Comparison of ENCODE assay signal across 27 cellular contexts in genomic region chr9:130830199-130830598, GRCh38.
"Had no signal": no experiment of that assay in that cellular context is flagged by ENCODE, and none has a peak within 500 bp of the region (broad histone marks: within the 10 kb centered on the region; RNA-seq: fewer than 3 reads in every experiment).

No MANE protein-coding gene starts in this region.

- H3K27ac ChIP-seq: ascending aorta, brain microvascular endothelial cell, coronary artery, gastroesophageal sphincter, hepatocyte, neural progenitor cell, thoracic aorta, upper lobe of left lung had no signal

- H3K4me3 ChIP-seq: ascending aorta, coronary artery, gastroesophageal sphincter, hepatocyte, neural progenitor cell, thoracic aorta, upper lobe of left lung had no signal

- H3K4me2 ChIP-seq: hepatocyte, neural progenitor cell had no signal

- H2AFZ ChIP-seq: hepatocyte, neural progenitor cell had no signal

- ATAC-seq: activated CD4-positive, CD25-positive, alpha-beta regulatory T cell treated with anti-CD3 and anti-CD28 coated beads, Interleukin-2, amount 50 U/mL, for 24 hours; effector memory CD8-positive, alpha-beta T cell; gastroesophageal sphincter; left cardiac atrium; left ventricle myocardium superior; naive thymus-derived CD4-positive, alpha-beta T cell; right cardiac atrium; stimulated activated effector memory CD8-positive, alpha-beta T cell treated with anti-CD3 and anti-CD28 coated beads, Interleukin-12 subunit alpha, Interleukin-12 subunit beta, amount 100 ng/mL, for 72 hours had no signal

- H3K27me3 ChIP-seq: ascending aorta, brain microvascular endothelial cell, gastroesophageal sphincter, hepatocyte, neural progenitor cell, upper lobe of left lung had no signal

- H3K9me3 ChIP-seq: ascending aorta, gastroesophageal sphincter, thoracic aorta, upper lobe of left lung had no signal

- FAIRE-seq: keratinocyte had no signal

- DNase-seq: activated CD4-positive, alpha-beta T cell treated with anti-CD3 and anti-CD28 coated beads for 48 hours; activated CD4-positive, alpha-beta T cell treated with anti-CD3 and anti-CD28 coated beads, Interleukin-2, amount 50 U/mL, for 48 hours; activated CD8-positive, alpha-beta memory T cell treated with anti-CD3 and anti-CD28 coated beads, Interleukin-2, amount 50 U/mL, for 4 hours; activated gamma-delta T cell; activated naive CD4-positive, alpha-beta T cell treated with anti-CD3 and anti-CD28 coated beads, Interleukin-2, amount 10 ng/mL, durations not matched to agents 7 days and 5 days; activated naive CD8-positive, alpha-beta T cell treated with anti-CD3 and anti-CD28 coated beads, Interleukin-2, amount 10 ng/mL, durations not matched to agents 7 days and 5 days; activated T-cell treated with anti-CD3 and anti-CD28 coated beads, Interleukin-2, amount 50 U/mL, for 24 hours; brain microvascular endothelial cell; effector memory CD8-positive, alpha-beta T cell; erythroblast; left cardiac atrium; left ventricle myocardium superior; naive thymus-derived CD4-positive, alpha-beta T cell; occipital lobe; right cardiac atrium; stimulated activated CD4-positive, alpha-beta T cell treated with anti-CD3 and anti-CD28 coated beads, Interleukin-4, amount 100 ng/mL, for 24 hours; T-helper 2 cell; upper lobe of left lung had no signal

- H3K36me3 ChIP-seq: ascending aorta, brain microvascular endothelial cell, gastroesophageal sphincter, neural progenitor cell, thoracic aorta, upper lobe of left lung had no signal
